14 cellular contexts compared by ENCODE assay signal in genomic region chr1:212618466-212619210, GRCh38.
"Had no signal": no experiment of that assay in that cellular context is flagged by ENCODE, and none has a peak within 500 bp of the region (broad histone marks: within the 10 kb centered on the region; RNA-seq: fewer than 3 reads in every experiment).

No MANE protein-coding gene starts in this region.

- H3K27ac ChIP-seq: neutrophil had no signal

- H3K27me3 Mint-ChIP-seq: progenitor cell of endocrine pancreas; stimulated activated naive CD8-positive, alpha-beta T cell treated with anti-CD3 and anti-CD28 coated beads, Interleukin-15, Interleukin-2, amounts not matched to agents 100 ng/mL and 50 ng/mL, for 24 hours had no signal

- H3K9me3 Mint-ChIP-seq: naive B cell; stimulated activated naive CD8-positive, alpha-beta T cell treated with anti-CD3 and anti-CD28 coated beads, Interleukin-15, Interleukin-2, amounts not matched to agents 100 ng/mL and 50 ng/mL, for 24 hours had no signal

- H3K9me3 ChIP-seq: neutrophil had no signal

- H3K36me3 ChIP-seq: neutrophil had no signal

- DNase-seq: activated CD4-positive, alpha-beta T cell treated with anti-CD3 and anti-CD28 coated beads, Interleukin-2, amount 50 U/mL, for 48 hours; activated CD4-positive, CD25-positive, alpha-beta regulatory T cell treated with anti-CD3 and anti-CD28 coated beads, Interleukin-2, amount 50 U/mL, for 72 hours; activated naive CD4-positive, alpha-beta T cell; activated T-cell treated with anti-CD3 and anti-CD28 coated beads, Interleukin-2, amount 50 U/mL, for 48 hours; caudate nucleus; cortex of kidney; effector CD8-positive, alpha-beta T cell; naive B cell; stimulated activated CD4-positive, alpha-beta T cell treated with anti-CD3 and anti-CD28 coated beads, Interleukin-4, amount 100 ng/mL, for 24 hours; T-helper 2 cell had no signal

- H3K4me3 Mint-ChIP-seq: naive B cell; stimulated activated naive CD8-positive, alpha-beta T cell treated with anti-CD3 and anti-CD28 coated beads, Interleukin-15, Interleukin-2, amounts not matched to agents 100 ng/mL and 50 ng/mL, for 24 hours had no signal

- H3K4me3 ChIP-seq: lung had no signal

- H3K36me3 Mint-ChIP-seq: naive B cell had no signal

- H3K27ac Mint-ChIP-seq: progenitor cell of endocrine pancreas; stimulated activated naive CD8-positive, alpha-beta T cell treated with anti-CD3 and anti-CD28 coated beads, Interleukin-15, Interleukin-2, amounts not matched to agents 100 ng/mL and 50 ng/mL, for 24 hours had no signal
